22 cellular contexts compared by ENCODE assay signal in the genomic region with DNA sequence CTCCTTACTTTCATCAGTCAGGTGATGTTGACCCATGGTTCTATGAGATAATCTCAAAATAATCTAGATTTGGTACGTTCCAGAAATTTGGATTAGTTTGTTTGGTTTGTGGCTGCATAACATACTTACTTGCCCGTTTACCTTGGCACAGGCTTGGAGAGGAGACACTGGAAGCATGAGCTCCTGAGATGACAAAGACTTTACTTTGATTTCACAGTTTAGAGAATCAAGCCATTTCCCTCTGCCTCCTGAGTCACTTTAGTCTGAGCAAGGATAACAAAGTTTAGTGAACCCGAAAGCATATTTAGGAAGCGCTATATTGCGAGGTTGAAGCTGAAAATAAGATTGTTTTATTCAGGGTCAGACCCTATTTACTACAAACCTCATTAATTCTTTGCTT.
DNase-seq lines count a peak whose midpoint lies in the region; FAIRE-seq and TF ChIP-seq lines count a peak whose summit lies in the region.
"Had no signal": no experiment of that assay in that cellular context is flagged by ENCODE, and none has a peak within 500 bp of the region (broad histone marks: within the 10 kb centered on the region; RNA-seq: fewer than 3 reads in every experiment).

No MANE protein-coding gene starts in this region.

- H2BK5ac ChIP-seq in neuronal stem cell (ENCODE audit: low read length), result no peak overlapping the region

- DNase-seq in HT1080 (ENCODE audit: low read depth), result peak; percentile 41
- DNase-seq in astrocyte (ENCODE audit: low read depth), result no peak
- no peak for DNase-seq in neuronal stem cell (ENCODE audit: low spot score)
- DNase-seq in GDM1 (lab: John Stamatoyannopoulos, UW), result no peak
- no peak for DNase-seq in ureter (ENCODE audit: low spot score)
- DNase-seq in activated CD4-positive, alpha-beta T cell treated with anti-CD3 and anti-CD28 coated beads, Interleukin-2, amount 10 ng/mL, durations not matched to agents 7 days and 5 days, result no peak
- DNase-seq: AML-193; Caco-2; Calu3; CD4-positive, alpha-beta T cell; CD8-positive, alpha-beta T cell; DMS79 treated with DMSO at 0.1 percent for 48 hours had no signal

- H3K36me3 ChIP-seq in astrocyte (ENCODE audit: insufficient read depth, low read length) (no peaks in the 10 kb centered on the region), neuronal stem cell (replicated peaks in 1 of 2; ENCODE audit: control insufficient read depth in 2 of 2, insufficient read depth in 2 of 2, low read length in 2 of 2) (no peaks in the 10 kb centered on the region)
- H3K36me3 ChIP-seq: BLaER1 treated with 17β-estradiol and CSF1 and Interleukin-3, amounts not matched to agents 10 nM and 100 nM had no signal

- no peak overlapping the region for H3K4ac ChIP-seq in neuronal stem cell (ENCODE audit: low read length)

- H2BK15ac ChIP-seq in neuronal stem cell (ENCODE audit: low read length), result no peak overlapping the region

- no peak overlapping the region for H3K4me3 Mint-ChIP-seq in astrocyte (ENCODE audit: unreplicated experiment)
- no peak overlapping the region for H3K4me3 Mint-ChIP-seq in activated CD4-positive, alpha-beta T cell treated with anti-CD3 and anti-CD28 coated beads, Interleukin-2, amount 10 ng/mL, durations not matched to agents 7 days and 5 days
- H3K4me3 Mint-ChIP-seq: B cell; CD4-positive, alpha-beta T cell; CD8-positive, alpha-beta T cell had no signal

- no peaks in the 10 kb centered on the region for H3K79me1 ChIP-seq in neuronal stem cell (ENCODE audit: low read depth, low read length)

- no peak overlapping the region for H2AFZ ChIP-seq in astrocyte (ENCODE audit: low read depth, low read length)
- H2AFZ ChIP-seq in neuronal stem cell (ENCODE audit: low read length), result no peak overlapping the region

- H4K8ac ChIP-seq in neuronal stem cell (ENCODE audit: low read depth, low read length), result peak overlapping the region; percentile 44

- no CpG with 5 or more reads among the region's 5 CpGs for WGBS in neuronal stem cell (ENCODE audit: extremely low coverage in 2 of 2, insufficient read length in 2 of 2, insufficient replicate concordance in 1 of 2), 2 donors

- no peaks in the 10 kb centered on the region for H4K20me1 ChIP-seq in astrocyte (ENCODE audit: insufficient read depth, low read length)
- H4K20me1 ChIP-seq: BLaER1 treated with 17β-estradiol and CSF1 and Interleukin-3, amounts not matched to agents 10 nM and 100 nM had no signal

- no peak overlapping the region for H3K18ac ChIP-seq in neuronal stem cell (ENCODE audit: low read length)

- peaks cover 1% of the 10 kb centered on the region for H3K9me3 Mint-ChIP-seq in astrocyte (ENCODE audit: unreplicated experiment)
- H3K9me3 Mint-ChIP-seq in activated CD4-positive, alpha-beta T cell treated with anti-CD3 and anti-CD28 coated beads, Interleukin-2, amount 10 ng/mL, durations not matched to agents 7 days and 5 days, result peaks cover 2% of the 10 kb centered on the region
- H3K9me3 Mint-ChIP-seq: CD8-positive, alpha-beta T cell had no signal

- no peak overlapping the region for H2AK5ac ChIP-seq in neuronal stem cell (ENCODE audit: low read depth, low read length)

- no peaks in the 10 kb centered on the region for H3K27me3 Mint-ChIP-seq in astrocyte (ENCODE audit: low read depth, unreplicated experiment)
- H3K27me3 Mint-ChIP-seq in activated CD4-positive, alpha-beta T cell treated with anti-CD3 and anti-CD28 coated beads, Interleukin-2, amount 10 ng/mL, durations not matched to agents 7 days and 5 days, result no peaks in the 10 kb centered on the region
- H3K27me3 Mint-ChIP-seq: B cell had no signal

- POLR2A ChIA-PET in activated CD4-positive, alpha-beta T cell treated with anti-CD3 and anti-CD28 coated beads, Interleukin-2, amount 10 ng/mL, durations not matched to agents 7 days and 5 days (lab: Charles Lee), result no interaction called here

- H3K4me1 Mint-ChIP-seq in astrocyte (ENCODE audit: low read depth, unreplicated experiment), result peaks cover 2% of the 10 kb centered on the region
- H3K4me1 Mint-ChIP-seq in activated CD4-positive, alpha-beta T cell treated with anti-CD3 and anti-CD28 coated beads, Interleukin-2, amount 10 ng/mL, durations not matched to agents 7 days and 5 days, result no peaks in the 10 kb centered on the region
- H3K4me1 Mint-ChIP-seq: B cell had no signal

- H3K27me3 ChIP-seq in astrocyte (ENCODE audit: insufficient read depth, low read length) (no peaks in the 10 kb centered on the region), neuronal stem cell (ENCODE audit: control insufficient read depth in 3 of 3, insufficient read depth in 3 of 3, low read depth in 1 of 3, low read length in 3 of 3) (no peaks in the 10 kb centered on the region)
- H3K27me3 ChIP-seq: BLaER1 treated with 17β-estradiol and CSF1 and Interleukin-3, amounts not matched to agents 10 nM and 100 nM had no signal

- CTCF ChIA-PET in activated CD4-positive, alpha-beta T cell treated with anti-CD3 and anti-CD28 coated beads, Interleukin-2, amount 10 ng/mL, durations not matched to agents 7 days and 5 days (lab: Charles Lee), result no interaction called here

- H3K9ac ChIP-seq in astrocyte (ENCODE audit: low read length), result no peak overlapping the region
- H3K9ac ChIP-seq in neuronal stem cell (ENCODE audit: low read depth, low read length, poor library complexity), result no peak overlapping the region
- H3K9ac ChIP-seq: BLaER1 treated with 17β-estradiol and CSF1 and Interleukin-3, amounts not matched to agents 10 nM and 100 nM had no signal

- H3K4me1 ChIP-seq in astrocyte (ENCODE audit: insufficient read depth, low read length) (no peaks in the 10 kb centered on the region), neuronal stem cell (ENCODE audit: control insufficient read depth in 2 of 2, insufficient read depth in 1 of 2, low read depth in 1 of 2, low read length in 2 of 2) (peaks cover 0 to 1% of the 10 kb centered on the region in 2 donors)
- H3K4me1 ChIP-seq: A549; BLaER1 treated with 17β-estradiol and CSF1 and Interleukin-3, amounts not matched to agents 10 nM and 100 nM; Caco-2 had no signal

- H3K14ac ChIP-seq in neuronal stem cell (ENCODE audit: low read length), result no peak overlapping the region

- no peak overlapping the region for H3K27ac ChIP-seq in astrocyte (ENCODE audit: low read depth, low read length)
- H3K27ac ChIP-seq in neuronal stem cell (replicated peaks; ENCODE audit: low read length), result no peak overlapping the region
- H3K27ac ChIP-seq: 22Rv1; A549; BLaER1 treated with 17β-estradiol and CSF1 and Interleukin-3, amounts not matched to agents 10 nM and 100 nM; C4-2B had no signal

- H3K27ac Mint-ChIP-seq in astrocyte (ENCODE audit: unreplicated experiment), result peak overlapping the region; percentile 48
- no peak overlapping the region for H3K27ac Mint-ChIP-seq in activated CD4-positive, alpha-beta T cell treated with anti-CD3 and anti-CD28 coated beads, Interleukin-2, amount 10 ng/mL, durations not matched to agents 7 days and 5 days
- H3K27ac Mint-ChIP-seq: B cell; CD4-positive, alpha-beta T cell; CD8-positive, alpha-beta T cell had no signal

- no peak for TF ChIP-seq CTCF in astrocyte (IDR thresholded peaks at IDR 0.05; ENCODE audit: insufficient read depth, low read depth, low read length)

- no peak overlapping the region for H3K4me3 ChIP-seq in astrocyte (ENCODE audit: insufficient read depth, low read depth, low read length)
- H3K4me3 ChIP-seq in neuronal stem cell (ENCODE audit: low read length in 2 of 2), result no peak overlapping the region
- H3K4me3 ChIP-seq: A549; BLaER1 treated with 17β-estradiol and CSF1 and Interleukin-3, amounts not matched to agents 10 nM and 100 nM; GM12878 had no signal

- H2BK12ac ChIP-seq in neuronal stem cell (ENCODE audit: low read length), result no peak overlapping the region

- FAIRE-seq in astrocyte (lab: Jason Lieb, UNC), result no peak
- FAIRE-seq: A549, D721Med, G401.6, GM12878, GM12892, GM18507 had no signal

- no peak overlapping the region for H4K91ac ChIP-seq in neuronal stem cell (ENCODE audit: low read depth, low read length, poor library complexity)

- H3K4me2 ChIP-seq in astrocyte (ENCODE audit: low read length) (no peak overlapping the region), neuronal stem cell (ENCODE audit: insufficient read depth, low read length, poor library complexity, severe bottlenecking) (no peak overlapping the region)
- H3K4me2 ChIP-seq: A549; BLaER1 treated with 17β-estradiol and CSF1 and Interleukin-3, amounts not matched to agents 10 nM and 100 nM had no signal

- no peak overlapping the region for H3K23ac ChIP-seq in neuronal stem cell (ENCODE audit: low read depth, low read length, poor library complexity)

- peaks cover 2% of the 10 kb centered on the region for H3K9me3 ChIP-seq in astrocyte (ENCODE audit: insufficient read depth, low read depth, low read length)
- peaks cover 5 to 13% of the 10 kb centered on the region in 2 donors for H3K9me3 ChIP-seq in neuronal stem cell (replicated peaks in 1 of 2; ENCODE audit: control insufficient read depth in 2 of 2, insufficient read depth in 1 of 2, low read depth in 1 of 2, low read length in 2 of 2)
- H3K9me3 ChIP-seq: A549; BLaER1 treated with 17β-estradiol and CSF1 and Interleukin-3, amounts not matched to agents 10 nM and 100 nM; Caco-2 had no signal

- H2BK120ac ChIP-seq in neuronal stem cell (ENCODE audit: low read depth, low read length), result no peak overlapping the region

- H3K36me3 Mint-ChIP-seq in astrocyte (ENCODE audit: low read depth, unreplicated experiment), result peaks cover 1% of the 10 kb centered on the region
- no peaks in the 10 kb centered on the region for H3K36me3 Mint-ChIP-seq in activated CD4-positive, alpha-beta T cell treated with anti-CD3 and anti-CD28 coated beads, Interleukin-2, amount 10 ng/mL, durations not matched to agents 7 days and 5 days (ENCODE audit: low read depth)
- H3K36me3 Mint-ChIP-seq: CD8-positive, alpha-beta T cell had no signal

- H3K79me2 ChIP-seq in astrocyte (ENCODE audit: insufficient read depth, low read length), result no peaks in the 10 kb centered on the region
